ENCODE assay signal across 14 cellular contexts in genomic region chr13:97883356-97883755, GRCh38.
DNase-seq lines count a peak whose midpoint lies in the region; ATAC-seq and TF ChIP-seq lines count a peak whose summit lies in the region.
"Had no signal": no experiment of that assay in that cellular context is flagged by ENCODE, and none has a peak within 500 bp of the region (broad histone marks: within the 10 kb centered on the region; RNA-seq: fewer than 3 reads in every experiment).

No MANE protein-coding gene starts in this region.

- in situ Hi-C loops in IMR-90 (cut with MboI; ENCODE audit: low sequenced_read_pairs) = no loop called here

- H3K9me3 ChIP-seq in IMR-90 (ENCODE audit: control insufficient read depth, insufficient read depth, low read length) (no peaks in the 10 kb centered on the region), right atrium auricular region (no peaks in the 10 kb centered on the region)
- H3K9me3 ChIP-seq: BE2C, HAP-1 had no signal

- peak overlapping the region; percentile 92 for H3K27ac Mint-ChIP-seq in type B pancreatic cell
- H3K27ac Mint-ChIP-seq: CD4-positive, alpha-beta memory T cell had no signal

- no peaks in the 10 kb centered on the region for H3K36me3 Mint-ChIP-seq in type B pancreatic cell

- H2BK120ac ChIP-seq in IMR-90 (ENCODE audit: low read depth, low read length) = no peak overlapping the region; the same call in 1 of the 2 replicates

- H4K5ac ChIP-seq in IMR-90 (ENCODE audit: low read depth, low read length) = no peak overlapping the region

- H4K91ac ChIP-seq in IMR-90 (ENCODE audit: insufficient read depth, low read depth, low read length) = no peak overlapping the region; the same call in 1 of the 2 replicates

- ATAC-seq in IMR-90 (ENCODE audit: low read depth) (no peak), GM21515 (IDR thresholded peaks at IDR 0.05; ENCODE audit: unreplicated experiment) (no peak)

- H2AK5ac ChIP-seq in IMR-90 (ENCODE audit: low read depth, low read length) = no peak overlapping the region

- peak overlapping the region; percentile 10; the same call in 1 of the 2 replicates for H2BK20ac ChIP-seq in IMR-90 (ENCODE audit: low read depth, low read length)

- H3K36me3 ChIP-seq in IMR-90 (ENCODE audit: control insufficient read depth, insufficient read depth, low read length) (no peaks in the 10 kb centered on the region), right atrium auricular region (no peaks in the 10 kb centered on the region)
- H3K36me3 ChIP-seq: BE2C, HAP-1 had no signal

- H3K56ac ChIP-seq in IMR-90 (ENCODE audit: extremely low read depth, insufficient read depth, low read length) = no peak overlapping the region

- TF ChIP-seq CTCF in IMR-90 (conservative IDR thresholded peaks at IDR 0.05; ENCODE audit: low read depth, low read length) (no peak), cardiac fibroblast (IDR thresholded peaks at IDR 0.05; ENCODE audit: low read depth, low read length) (no peak), type B pancreatic cell (conservative IDR thresholded peaks at IDR 0.05) (no peak), right atrium auricular region (IDR thresholded peaks at IDR 0.05) (no peak)

- TF ChIP-seq RAD21 in IMR-90 (IDR thresholded peaks at IDR 0.05; ENCODE audit: low read length) = no peak

- no peak for TF ChIP-seq POLR2A in IMR-90 (IDR thresholded peaks at IDR 0.05; ENCODE audit: low read depth, low read length)

- H3K9ac ChIP-seq in IMR-90 (ENCODE audit: low read depth, low read length) = no peak overlapping the region

- no peak overlapping the region for H3K23ac ChIP-seq in IMR-90 (ENCODE audit: low read depth, low read length)

- peak overlapping the region; percentile 49; the same call in 1 of the 3 replicates for H2BK15ac ChIP-seq in IMR-90 (ENCODE audit: low read depth, low read length)

- CTCF ChIA-PET in IMR-90 (lab: Yijun Ruan, JAX) = no interaction called here

- peak overlapping the region; percentile 76 for H3K4me3 Mint-ChIP-seq in type B pancreatic cell
- H3K4me3 Mint-ChIP-seq: CD4-positive, alpha-beta memory T cell had no signal

- H3K79me1 ChIP-seq in IMR-90 (ENCODE audit: low read depth in 1 of 2, low read length in 2 of 2) = no peaks in the 10 kb centered on the region

- H4K20me1 ChIP-seq in IMR-90 (ENCODE audit: insufficient read depth, low read length) = no peaks in the 10 kb centered on the region

- DNase-seq in IMR-90 (peak; percentile 8), cardiac fibroblast (ENCODE audit: low read depth in 2 of 2) (peak; percentile 6 to 39), foreskin melanocyte (peak; percentile 46), type B pancreatic cell (ENCODE audit: extremely low spot score, unreplicated experiment) (no peak), right atrium auricular region (ENCODE audit: low spot score) (no peak), NCI-H2196 treated with DMSO at 0.1 percent for 48 hours (lab: John Stamatoyannopoulos, UW; ENCODE audit: unreplicated experiment) (no peak)
- DNase-seq: ACHN; BE2C; CD4-positive, alpha-beta memory T cell; DMS79; EL had no signal

- no peak overlapping the region for H4K8ac ChIP-seq in IMR-90 (ENCODE audit: low read depth in 2 of 2, low read length in 2 of 2)

- H3K27me3 Mint-ChIP-seq in type B pancreatic cell = peaks cover 7% of the 10 kb centered on the region

- H3K4me1 Mint-ChIP-seq in type B pancreatic cell (ENCODE audit: unreplicated experiment) = peaks cover 7% of the 10 kb centered on the region
- H3K4me1 Mint-ChIP-seq: CD4-positive, alpha-beta memory T cell had no signal

- no peak overlapping the region for H3K4ac ChIP-seq in IMR-90 (ENCODE audit: low read depth, low read length)

- H3K4me2 ChIP-seq in IMR-90 (ENCODE audit: low read depth, low read length) = no peak overlapping the region

- no peak overlapping the region for H2AFZ ChIP-seq in IMR-90 (replicated peaks; ENCODE audit: low read length, poor library complexity)

- H3K9me3 Mint-ChIP-seq in type B pancreatic cell = peaks cover 21% of the 10 kb centered on the region

- H2BK5ac ChIP-seq in IMR-90 (ENCODE audit: low read depth, low read length, poor library complexity, severe bottlenecking) = no peak overlapping the region

- BruUV-seq in IMR-90 (replicated peaks; lab: Mats Ljungman, UMichigan) = no TSS peak

- H3K27me3 ChIP-seq in IMR-90 (ENCODE audit: control insufficient read depth, insufficient read depth, low read length) (no peaks in the 10 kb centered on the region), right atrium auricular region (no peaks in the 10 kb centered on the region)

- peaks cover 18% of the 10 kb centered on the region for H3K4me1 ChIP-seq in IMR-90 (ENCODE audit: control insufficient read depth, insufficient read depth, low read length)
- no peaks in the 10 kb centered on the region for H3K4me1 ChIP-seq in right atrium auricular region
- H3K4me1 ChIP-seq: BE2C, HAP-1 had no signal

- WGBS in IMR-90 (ENCODE audit: extremely low coverage in 2 of 2, insufficient read length in 1 of 2), 2 experiments = no CpG with 5 or more reads among the region's 3 CpGs

- no peak overlapping the region for H2AK9ac ChIP-seq in IMR-90 (replicated peaks; ENCODE audit: low read depth, low read length, poor library complexity)

- peaks cover 14% of the 10 kb centered on the region for H3K9me1 ChIP-seq in IMR-90 (ENCODE audit: insufficient read depth, low read length)

- no peak overlapping the region for H3K18ac ChIP-seq in IMR-90 (ENCODE audit: low read depth, low read length)

- POLR2A ChIA-PET in IMR-90 (lab: Charles Lee; ENCODE audit: unreplicated experiment) = no interaction called here

- dilution Hi-C loops in IMR-90 (cut with HindIII; ENCODE audit: low sequenced_read_pairs, unreplicated experiment) = no loop called here

- intact Hi-C loops in IMR-90 (cut with micrococcal nuclease) = loop anchor here (10.0 kb wide), 1 partner anchor 91 kb away; no protein-coding TSS in a partner anchor

- H3K4me3 ChIP-seq in IMR-90 (ENCODE audit: insufficient read depth, low read depth, low read length) = no peak overlapping the region
- no peak overlapping the region for H3K4me3 ChIP-seq in cardiac fibroblast (replicated peaks in 1 of 2; ENCODE audit: low read depth in 2 of 2, low read length in 2 of 2)
- H3K4me3 ChIP-seq in right atrium auricular region = no peak overlapping the region
- H3K4me3 ChIP-seq: HAP-1 had no signal

- H3K27ac ChIP-seq in IMR-90 (ENCODE audit: insufficient read depth, low read length) (no peak overlapping the region), right atrium auricular region (no peak overlapping the region)
- H3K27ac ChIP-seq: C4-2B had no signal

- no peak overlapping the region for H3K14ac ChIP-seq in IMR-90 (replicated peaks; ENCODE audit: low read depth, low read length)

TF ChIP-seq in IMR-90, 13 proteins besides CTCF, POLR2A, EP300 and RAD21:
- no peak for TF ChIP-seq RFX5 (IDR thresholded peaks at IDR 0.05; ENCODE audit: low read depth, low read length)
- no peak for TF ChIP-seq CEBPB (IDR thresholded peaks at IDR 0.05; ENCODE audit: low read depth, low read length)
- TF ChIP-seq CHD1 (IDR thresholded peaks at IDR 0.05; ENCODE audit: low read depth, low read length) = no peak
- TF ChIP-seq USF2 (IDR thresholded peaks at IDR 0.05; ENCODE audit: low read depth, low read length) = no peak
- TF ChIP-seq SMC3 (IDR thresholded peaks at IDR 0.05; ENCODE audit: low read depth, low read length) = no peak
- TF ChIP-seq BHLHE40 (IDR thresholded peaks at IDR 0.05; ENCODE audit: low read depth, low read length) = no peak
- no peak for TF ChIP-seq MAFK (IDR thresholded peaks at IDR 0.05; ENCODE audit: low read depth, low read length)
- TF ChIP-seq MXI1 (IDR thresholded peaks at IDR 0.05; ENCODE audit: borderline replicate concordance, low read depth, low read length) = no peak
- no peak for TF ChIP-seq FOS (IDR thresholded peaks at IDR 0.05; ENCODE audit: low read depth, low read length)
- TF ChIP-seq NFE2L2 (IDR thresholded peaks at IDR 0.05; ENCODE audit: low read depth, low read length) = no peak
- TF ChIP-seq RCOR1 (IDR thresholded peaks at IDR 0.05; ENCODE audit: insufficient replicate concordance, low read length) = no peak
- TF ChIP-seq MAZ (IDR thresholded peaks at IDR 0.05; ENCODE audit: borderline replicate concordance, low read depth, low read length) = no peak
- no peak for TF ChIP-seq ELK1 (IDR thresholded peaks at IDR 0.05; ENCODE audit: borderline replicate concordance, low read depth, low read length)

Comparison
In these comparisons a context has a peak if more than half of its experiments do, and no peak if none do; other contexts are left out.
1. DNase-seq: peak in IMR-90 (single experiment), cardiac fibroblast (2 of 2) and foreskin melanocyte (single experiment); none in type B pancreatic cell (single experiment), right atrium auricular region (single experiment) and NCI-H2196 treated with DMSO at 0.1 percent for 48 hours (single experiment).